ENCODE assay signal across 6 cellular contexts in the genomic region with DNA sequence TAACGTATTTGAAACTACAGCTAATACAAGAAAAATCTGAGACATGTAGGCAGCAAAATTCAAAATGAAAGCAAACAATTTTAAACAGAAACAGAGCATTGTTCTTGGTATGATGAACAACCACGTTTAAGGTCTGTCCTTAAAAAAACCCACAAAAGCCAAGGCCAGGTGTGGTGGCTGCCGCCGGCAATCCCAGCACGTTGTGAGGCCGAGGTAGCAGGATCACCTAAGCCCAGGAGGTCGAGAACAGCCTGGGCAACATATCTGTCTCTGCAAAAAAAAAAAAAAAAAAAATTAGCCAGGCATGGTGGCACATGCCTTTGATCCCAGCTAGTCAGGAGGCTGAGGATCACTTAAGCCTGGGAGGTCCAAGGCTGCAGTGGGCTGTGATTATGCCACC.
"Had no signal": no experiment of that assay in that cellular context is flagged by ENCODE, and none has a peak within 500 bp of the region (broad histone marks: within the 10 kb centered on the region; RNA-seq: fewer than 3 reads in every experiment).

No MANE protein-coding gene starts in this region.

- H3K4me3 Mint-ChIP-seq: IgD-negative memory B cell had no signal

- H3K9me3 Mint-ChIP-seq: IgD-negative memory B cell had no signal

- DNase-seq: IMR-90, KBM-7 had no signal

- H3K4me3 ChIP-seq: K562 had no signal

- H3K4me1 Mint-ChIP-seq: IgD-negative memory B cell had no signal

- H3K27ac Mint-ChIP-seq: IgD-negative memory B cell had no signal

- H3K27ac ChIP-seq: HL-60 had no signal

- ATAC-seq: HepG2, K562 had no signal

- H3K27me3 Mint-ChIP-seq: IgD-negative memory B cell had no signal
